ENCODE assay signal across 9 cellular contexts in genomic region chr17:38896373-38896954, GRCh38. TPM values are rescaled to one million over a fixed set of nuclear protein-coding genes. Genes with fewer than 3 reads are reported as not detected.
DNase-seq lines count a peak whose midpoint lies in the region; FAIRE-seq and TF ChIP-seq lines count a peak whose summit lies in the region.
"Had no signal": no experiment of that assay in that cellular context is flagged by ENCODE, and none has a peak within 500 bp of the region (broad histone marks: within the 10 kb centered on the region; RNA-seq: fewer than 3 reads in every experiment).

No MANE protein-coding gene starts in this region.

- DNase-seq in RWPE1 (ENCODE audit: low spot score) (no peak), endothelial cell of umbilical vein (ENCODE audit: low read depth, low spot score) (peak; percentile 42), neuronal stem cell (ENCODE audit: low spot score) (no peak), activated gamma-delta T cell (lab: John Stamatoyannopoulos, UW) (no peak), D721Med (ENCODE audit: insufficient read length, low spot score) (no peak), NCI-H2107 treated with DMSO at 0.1 percent for 48 hours (lab: John Stamatoyannopoulos, UW; ENCODE audit: unreplicated experiment) (no peak), NCI-H1048 (lab: John Stamatoyannopoulos, UW) (no peak)
- DNase-seq: OCI-M1 had no signal

- TF ChIP-seq POLR2A in endothelial cell of umbilical vein (IDR thresholded peaks at IDR 0.05; ENCODE audit: low read depth, low read length), result no peak

- H3K9me3 ChIP-seq in BLaER1, result no peaks in the 10 kb centered on the region
- no peaks in the 10 kb centered on the region for H3K9me3 ChIP-seq in endothelial cell of umbilical vein (replicated peaks; ENCODE audit: control insufficient read depth, insufficient read depth, low read length)
- no peaks in the 10 kb centered on the region for H3K9me3 ChIP-seq in neuronal stem cell (replicated peaks in 1 of 2; ENCODE audit: control insufficient read depth in 2 of 2, insufficient read depth in 1 of 2, low read depth in 1 of 2, low read length in 2 of 2)

- FAIRE-seq in endothelial cell of umbilical vein (lab: Jason Lieb, UNC) (peak; percentile 42), D721Med (lab: Jason Lieb, UNC) (no peak)

- H3K18ac ChIP-seq in neuronal stem cell (ENCODE audit: low read length), result peak overlapping the region; percentile 31

- BruUV-seq in endothelial cell of umbilical vein (replicated peaks; lab: Mats Ljungman, UMichigan), result no TSS peak

- no peak overlapping the region for H4K91ac ChIP-seq in neuronal stem cell (ENCODE audit: low read depth, low read length, poor library complexity)

- no peaks in the 10 kb centered on the region for H3K9me1 ChIP-seq in endothelial cell of umbilical vein (replicated peaks; ENCODE audit: control insufficient read depth, extremely low read depth, insufficient read depth, low read length)

- H3K36me3 ChIP-seq in BLaER1, result peaks cover 65% of the 10 kb centered on the region
- peaks cover 2 to 17% of the 10 kb centered on the region in 2 experiments for H3K36me3 ChIP-seq in endothelial cell of umbilical vein (ENCODE audit: control insufficient read depth in 2 of 2, extremely low read depth in 1 of 2, insufficient read depth in 2 of 2, low read length in 2 of 2)
- peaks cover 7 to 81% of the 10 kb centered on the region in 2 donors for H3K36me3 ChIP-seq in neuronal stem cell (replicated peaks in 1 of 2; ENCODE audit: control insufficient read depth in 2 of 2, insufficient read depth in 2 of 2, low read length in 2 of 2)

- H3K4ac ChIP-seq in neuronal stem cell (ENCODE audit: low read length), result no peak overlapping the region

- H3K4me2 ChIP-seq in BLaER1, result peak overlapping the region; percentile 97
- no peak overlapping the region for H3K4me2 ChIP-seq in endothelial cell of umbilical vein (ENCODE audit: insufficient read depth, low read length)
- peak overlapping the region; percentile 2 for H3K4me2 ChIP-seq in neuronal stem cell (ENCODE audit: insufficient read depth, low read length, poor library complexity, severe bottlenecking)

- no peak overlapping the region for H3K14ac ChIP-seq in neuronal stem cell (ENCODE audit: low read length)

- H3K9ac ChIP-seq in BLaER1, result 0 out of 2 replicates have a peak overlapping the region, but pooled peaks have one; percentile 80
- H3K9ac ChIP-seq in endothelial cell of umbilical vein (replicated peaks; ENCODE audit: extremely low read depth, insufficient read depth, low read length), result no peak overlapping the region
- H3K9ac ChIP-seq in neuronal stem cell (ENCODE audit: low read depth, low read length, poor library complexity), result no peak overlapping the region

- POLR2A ChIA-PET in RWPE1 (lab: Yijun Ruan, JAX; ENCODE audit: low non-redundant PET), result no interaction called here
- POLR2A ChIA-PET in endothelial cell of umbilical vein (lab: Charles Lee), result interaction anchor here (1.4 kb wide), 1 partner anchor 27 kb away, joined by 8 read pairs; the partner anchor contains the start of gene LASP1

- H2AFZ ChIP-seq in endothelial cell of umbilical vein (ENCODE audit: low read depth, low read length) (no peak overlapping the region), neuronal stem cell (ENCODE audit: low read length) (no peak overlapping the region)

- H4K8ac ChIP-seq in neuronal stem cell (ENCODE audit: low read depth, low read length), result no peak overlapping the region

- H3K23ac ChIP-seq in neuronal stem cell (ENCODE audit: low read depth, low read length, poor library complexity), result no peak overlapping the region

- peaks cover 9% of the 10 kb centered on the region for H3K79me2 ChIP-seq in endothelial cell of umbilical vein (ENCODE audit: control insufficient read depth, insufficient read depth, low read length)

- TF ChIP-seq CTCF in RWPE1 (conservative IDR thresholded peaks at IDR 0.05; ENCODE audit: low read depth), result no peak
- TF ChIP-seq CTCF in endothelial cell of umbilical vein (IDR thresholded peaks at IDR 0.05; ENCODE audit: extremely low read depth in 1 of 2, insufficient read depth in 1 of 2, low read depth in 1 of 2, low read length in 2 of 2), result no peak
- TF ChIP-seq CTCF in D721Med (IDR thresholded peaks at IDR 0.05; ENCODE audit: insufficient read depth, missing control alignments), result no peak

- peaks cover 3% of the 10 kb centered on the region for H3K79me1 ChIP-seq in neuronal stem cell (ENCODE audit: low read depth, low read length)

- no peak overlapping the region for H2BK15ac ChIP-seq in neuronal stem cell (ENCODE audit: low read length)

- CTCF ChIA-PET in RWPE1 (lab: Yijun Ruan, JAX) (no interaction called here), endothelial cell of umbilical vein (lab: Charles Lee) (interaction anchor here (1.7 to 4.1 kb wide), 5 partner anchors 15 to 87 kb away, joined by 3 to 18 read pairs (median 11); partner anchors contain the start of genes LASP1 and LASP1NB)

- H3K27ac ChIP-seq in BLaER1, result peak overlapping the region; percentile 98
- H3K27ac ChIP-seq in RWPE1, result peak overlapping the region; percentile 61
- peak overlapping the region; percentile 13 for H3K27ac ChIP-seq in endothelial cell of umbilical vein (ENCODE audit: insufficient read depth, low read depth, low read length)
- H3K27ac ChIP-seq in neuronal stem cell (replicated peaks; ENCODE audit: low read length), result no peak overlapping the region

- no peak overlapping the region for H3K4me3 ChIP-seq in BLaER1
- H3K4me3 ChIP-seq in endothelial cell of umbilical vein (replicated peaks in 1 of 3; ENCODE audit: insufficient read depth in 1 of 3, low read depth in 1 of 3, low read length in 3 of 3), result no peak overlapping the region
- H3K4me3 ChIP-seq in neuronal stem cell (ENCODE audit: low read length in 2 of 2), result no peak overlapping the region

- H3K4me1 ChIP-seq in BLaER1 (peaks cover 90% of the 10 kb centered on the region), endothelial cell of umbilical vein (ENCODE audit: control insufficient read depth, extremely low read depth, insufficient read depth, low read length) (peaks cover 67% of the 10 kb centered on the region), neuronal stem cell (ENCODE audit: control insufficient read depth in 2 of 2, insufficient read depth in 1 of 2, low read depth in 1 of 2, low read length in 2 of 2) (peaks cover 4 to 30% of the 10 kb centered on the region in 2 donors)

- no peak overlapping the region for H2BK12ac ChIP-seq in neuronal stem cell (ENCODE audit: low read length)

- H2BK120ac ChIP-seq in neuronal stem cell (ENCODE audit: low read depth, low read length), result no peak overlapping the region

- H4K20me1 ChIP-seq in BLaER1, result no peaks in the 10 kb centered on the region
- H4K20me1 ChIP-seq in endothelial cell of umbilical vein (replicated peaks; ENCODE audit: control insufficient read depth, extremely low read depth, insufficient read depth, low read length), result no peaks in the 10 kb centered on the region

- intact Hi-C loops in endothelial cell of umbilical vein (cut with micrococcal nuclease), result loop anchor here (2.0 kb wide), 1 partner anchor 16 kb away; no protein-coding TSS in a partner anchor

- peak overlapping the region; percentile 2 for H2AK5ac ChIP-seq in neuronal stem cell (ENCODE audit: low read depth, low read length)

- dilution Hi-C loops in endothelial cell of umbilical vein (cut with MboI; ENCODE audit: extremely low pct_ligation_motif_present, low sequenced_read_pairs), result no loop called here

- peak overlapping the region; percentile 14 for H2BK5ac ChIP-seq in neuronal stem cell (ENCODE audit: low read length)

- no CpG with 5 or more reads among the region's 13 CpGs for WGBS in neuronal stem cell (ENCODE audit: extremely low coverage in 2 of 2, insufficient read length in 2 of 2, insufficient replicate concordance in 1 of 2), 2 donors

- H3K27me3 ChIP-seq in BLaER1, result no peaks in the 10 kb centered on the region
- H3K27me3 ChIP-seq in endothelial cell of umbilical vein (ENCODE audit: control insufficient read depth in 2 of 2, insufficient read depth in 2 of 2, low read length in 2 of 2), result no peaks in the 10 kb centered on the region
- H3K27me3 ChIP-seq in neuronal stem cell (ENCODE audit: control insufficient read depth in 3 of 3, insufficient read depth in 3 of 3, low read depth in 1 of 3, low read length in 3 of 3), result no peaks in the 10 kb centered on the region

TF ChIP-seq in endothelial cell of umbilical vein, 7 proteins besides CTCF, POLR2A, EP300 and RAD21 (continues in another document):
- TF ChIP-seq MAX (IDR thresholded peaks at IDR 0.05; ENCODE audit: insufficient read depth, insufficient read length), result no peak
- TF ChIP-seq JUN (IDR thresholded peaks at IDR 0.05; ENCODE audit: borderline replicate concordance, insufficient read depth, insufficient read length, low read depth), result no peak
- TF ChIP-seq POLR2AphosphoS5 (IDR thresholded peaks at IDR 0.05; ENCODE audit: insufficient read depth, low read depth, low read length), result no peak
- TF ChIP-seq GATA2 (IDR thresholded peaks at IDR 0.05; ENCODE audit: insufficient read depth, insufficient read length, low read depth, low read length), result no peak
- TF ChIP-seq FOS (IDR thresholded peaks at IDR 0.05; ENCODE audit: borderline replicate concordance, insufficient read depth, low read length), result no peak

RNA-seq across cellular contexts. Expression of gene LASP1, which starts 26.6 kb away (rescaled TPM):
- total RNA-seq in endothelial cell of umbilical vein, result 231 and 242 TPM in 2 replicates
- polyA plus RNA-seq in endothelial cell of umbilical vein, result 214 and 247 TPM in 2 replicates
- 148 and 183 TPM in 2 replicates for polyA plus RNA-seq in endothelial cell of umbilical vein (2011; cell fraction: cytosol; rRNA removed)
- polyA plus RNA-seq in endothelial cell of umbilical vein (2011; cell fraction: nucleus; rRNA removed), result 122 and 137 TPM in 2 replicates
- 177 and 200 TPM in 2 replicates for polyA plus RNA-seq in endothelial cell of umbilical vein (2012)
- 232 and 233 TPM in 2 replicates for polyA minus RNA-seq in endothelial cell of umbilical vein
- 92.4 TPM for polyA minus RNA-seq in endothelial cell of umbilical vein (2011; cell fraction: cytosol; rRNA and poly(A)+ RNA removed)
- polyA minus RNA-seq in endothelial cell of umbilical vein (2011; cell fraction: nucleus; rRNA and poly(A)+ RNA removed), result 61.7 and 87.6 TPM in 2 replicates
- 77.5 TPM for polyA plus RNA-seq in neuronal stem cell (2013, experiment 1 of 2)
- polyA plus RNA-seq in neuronal stem cell (2013, experiment 2 of 2), result 79.6 TPM

RNA-seq across cellular contexts. Expression of gene RPL23, which starts 42.9 kb away (rescaled TPM):
- total RNA-seq in endothelial cell of umbilical vein, result 1,270 and 1,292 TPM in 2 replicates
- 1,232 and 1,847 TPM in 2 replicates for polyA plus RNA-seq in endothelial cell of umbilical vein
- 2,575 and 3,174 TPM in 2 replicates for polyA plus RNA-seq in endothelial cell of umbilical vein (2011; cell fraction: cytosol; rRNA removed)
- 730 and 736 TPM in 2 replicates for polyA plus RNA-seq in endothelial cell of umbilical vein (2011; cell fraction: nucleus; rRNA removed)
- 2,834 and 3,213 TPM in 2 replicates for polyA plus RNA-seq in endothelial cell of umbilical vein (2012)
- polyA minus RNA-seq in endothelial cell of umbilical vein, result 432 and 546 TPM in 2 replicates
- 658 TPM for polyA minus RNA-seq in endothelial cell of umbilical vein (2011; cell fraction: cytosol; rRNA and poly(A)+ RNA removed)
- 81.9 and 97.6 TPM in 2 replicates for polyA minus RNA-seq in endothelial cell of umbilical vein (2011; cell fraction: nucleus; rRNA and poly(A)+ RNA removed)
- polyA plus RNA-seq in neuronal stem cell (2013, experiment 1 of 2), result 5,636 TPM
- polyA plus RNA-seq in neuronal stem cell (2013, experiment 2 of 2), result 5,601 TPM
